37 cellular contexts compared by ENCODE assay signal in genomic region chr3:17219593-17219992, GRCh38.
"Had no signal": no experiment of that assay in that cellular context is flagged by ENCODE, and none has a peak within 500 bp of the region (broad histone marks: within the 10 kb centered on the region; RNA-seq: fewer than 3 reads in every experiment).

No MANE protein-coding gene starts in this region.

- H3K27me3 ChIP-seq: adrenal gland, ascending aorta, body of pancreas, brain microvascular endothelial cell, breast epithelium, cardiac muscle cell had no signal

- H3K27ac Mint-ChIP-seq: activated naive CD4-positive, alpha-beta T cell treated with anti-CD3 and anti-CD28 coated beads for 36 hours; activated naive CD4-positive, alpha-beta T cell treated with anti-CD3 and anti-CD28 coated beads, Interleukin-2, amount 10 ng/mL, durations not matched to agents 7 days and 5 days; activated naive CD4-positive, alpha-beta T cell treated with anti-CD3 and anti-CD28 coated beads, Interleukin-2, amount 50 U/mL, for 24 hours; activated naive CD8-positive, alpha-beta T cell; activated naive CD8-positive, alpha-beta T cell treated with anti-CD3 and anti-CD28 coated beads for 36 hours; activated naive CD8-positive, alpha-beta T cell treated with anti-CD3 and anti-CD28 coated beads, Interleukin-2, amount 10 ng/mL, durations not matched to agents 7 days and 5 days; activated naive CD8-positive, alpha-beta T cell treated with anti-CD3 and anti-CD28 coated beads, Interleukin-2, amount 50 U/mL, for 24 hours; activated T-cell treated with anti-CD3 and anti-CD28 coated beads, Interleukin-2, amount 50 U/mL, for 24 hours; activated T-cell treated with anti-CD3 and anti-CD28 coated beads, Interleukin-2, amount 50 U/mL, for 72 hours; activated T-helper 1 cell treated with anti-CD3 and anti-CD28 coated beads, Interleukin-12 subunit alpha, Interleukin-12 subunit beta, Interleukin-2, Interleukin-4 antibody, amounts not matched to agents 30 ng/mL and 10 ng/mL and 1 ng/mL, durations not matched to agents 14 hours and 24 hours and 36 hours; activated T-helper 17 cell treated with anti-CD3 and anti-CD28 coated beads, Interleukin-2, amount 50 U/mL, for 72 hours; activated T-helper 2 cell treated with anti-CD3 and anti-CD28 coated beads, Interferon-gamma antibody, Interleukin-2, Interleukin-4, amounts not matched to agents 10 μg/mL and 5 μg/mL and 100 μg/mL, durations not matched to agents 14 hours and 24 hours and 36 hours; brain had no signal

- H3K36me3 ChIP-seq: adrenal gland, ascending aorta, brain microvascular endothelial cell, breast epithelium, cardiac muscle cell had no signal

- H3K4me3 ChIP-seq: adrenal gland, ascending aorta, body of pancreas, breast epithelium, cardiac muscle cell had no signal

- H3K4me1 ChIP-seq: adrenal gland, ascending aorta, body of pancreas, breast epithelium had no signal

- DNase-seq: activated effector memory CD4-positive, alpha-beta T cell treated with anti-CD3 and anti-CD28 coated beads, Interleukin-2, amount 50 U/mL, for 16 hours; activated effector memory CD4-positive, alpha-beta T cell treated with Interleukin-2 at 50 U/mL for 16 hours; activated gamma-delta T cell; activated gamma-delta T cell treated with Interleukin-2 at 50 U/mL for 16 hours; activated naive CD4-positive, alpha-beta T cell; activated naive CD4-positive, alpha-beta T cell treated with anti-CD3 and anti-CD28 coated beads for 36 hours; activated naive CD4-positive, alpha-beta T cell treated with anti-CD3 and anti-CD28 coated beads, Interleukin-2, amount 10 ng/mL, durations not matched to agents 7 days and 5 days; activated naive CD4-positive, alpha-beta T cell treated with anti-CD3 and anti-CD28 coated beads, Interleukin-2, amount 50 U/mL, for 16 hours; activated naive CD4-positive, alpha-beta T cell treated with Interleukin-2 at 50 U/mL for 16 hours; activated naive CD8-positive, alpha-beta T cell treated with anti-CD3 and anti-CD28 coated beads for 36 hours; activated naive CD8-positive, alpha-beta T cell treated with anti-CD3 and anti-CD28 coated beads, Interleukin-2, amount 10 ng/mL, durations not matched to agents 7 days and 5 days; activated naive CD8-positive, alpha-beta T cell treated with anti-CD3 and anti-CD28 coated beads, Interleukin-2, amount 50 U/mL, for 24 hours; activated T-cell treated with anti-CD3 and anti-CD28 coated beads, Interleukin-2, amount 50 U/mL, for 1 hour; activated T-cell treated with anti-CD3 and anti-CD28 coated beads, Interleukin-2, amount 50 U/mL, for 24 hours; activated T-cell treated with anti-CD3 and anti-CD28 coated beads, Interleukin-2, amount 50 U/mL, for 4 hours; activated T-cell treated with anti-CD3 and anti-CD28 coated beads, Interleukin-2, amount 50 U/mL, for 48 hours; activated T-cell treated with anti-CD3 and anti-CD28 coated beads, Interleukin-2, amount 50 U/mL, for 72 hours; adrenal gland; amniotic stem cell; amygdala; anterior cingulate cortex; aorta; body of pancreas; brain microvascular endothelial cell; caudate nucleus; central memory CD4-positive, alpha-beta T cell; cerebellar nuclear complex had no signal

- H3K4me3 Mint-ChIP-seq: activated naive CD4-positive, alpha-beta T cell treated with anti-CD3 and anti-CD28 coated beads for 36 hours; activated naive CD4-positive, alpha-beta T cell treated with anti-CD3 and anti-CD28 coated beads, Interleukin-2, amount 10 ng/mL, durations not matched to agents 7 days and 5 days; activated naive CD4-positive, alpha-beta T cell treated with anti-CD3 and anti-CD28 coated beads, Interleukin-2, amount 50 U/mL, for 24 hours; activated naive CD8-positive, alpha-beta T cell; activated naive CD8-positive, alpha-beta T cell treated with anti-CD3 and anti-CD28 coated beads for 36 hours; activated naive CD8-positive, alpha-beta T cell treated with anti-CD3 and anti-CD28 coated beads, Interleukin-2, amount 10 ng/mL, durations not matched to agents 7 days and 5 days; activated naive CD8-positive, alpha-beta T cell treated with anti-CD3 and anti-CD28 coated beads, Interleukin-2, amount 50 U/mL, for 24 hours; activated T-cell treated with anti-CD3 and anti-CD28 coated beads, Interleukin-2, amount 50 U/mL, for 24 hours; activated T-cell treated with anti-CD3 and anti-CD28 coated beads, Interleukin-2, amount 50 U/mL, for 4 hours; activated T-cell treated with anti-CD3 and anti-CD28 coated beads, Interleukin-2, amount 50 U/mL, for 72 hours; activated T-helper 1 cell treated with anti-CD3 and anti-CD28 coated beads, Interleukin-12 subunit alpha, Interleukin-12 subunit beta, Interleukin-2, Interleukin-4 antibody, amounts not matched to agents 30 ng/mL and 10 ng/mL and 1 ng/mL, durations not matched to agents 14 hours and 24 hours and 36 hours; activated T-helper 17 cell treated with anti-CD3 and anti-CD28 coated beads, Interleukin-2, amount 50 U/mL, for 72 hours; brain; central memory CD8-positive, alpha-beta T cell had no signal

- H3K27ac ChIP-seq: adrenal gland, ascending aorta, body of pancreas, brain microvascular endothelial cell, breast epithelium, cardiac muscle cell had no signal

- H3K9me3 Mint-ChIP-seq: activated T-helper 1 cell treated with anti-CD3 and anti-CD28 coated beads, Interleukin-12 subunit alpha, Interleukin-12 subunit beta, Interleukin-2, Interleukin-4 antibody, amounts not matched to agents 30 ng/mL and 10 ng/mL and 1 ng/mL, durations not matched to agents 14 hours and 24 hours and 36 hours; activated T-helper 17 cell treated with anti-CD3 and anti-CD28 coated beads, Interleukin-2, amount 50 U/mL, for 72 hours; central memory CD8-positive, alpha-beta T cell had no signal

- H3K27me3 Mint-ChIP-seq: activated naive CD4-positive, alpha-beta T cell treated with anti-CD3 and anti-CD28 coated beads, Interleukin-2, amount 10 ng/mL, durations not matched to agents 7 days and 5 days; activated naive CD4-positive, alpha-beta T cell treated with anti-CD3 and anti-CD28 coated beads, Interleukin-2, amount 50 U/mL, for 24 hours; activated naive CD8-positive, alpha-beta T cell; activated naive CD8-positive, alpha-beta T cell treated with anti-CD3 and anti-CD28 coated beads for 36 hours; activated naive CD8-positive, alpha-beta T cell treated with anti-CD3 and anti-CD28 coated beads, Interleukin-2, amount 10 ng/mL, durations not matched to agents 7 days and 5 days; activated naive CD8-positive, alpha-beta T cell treated with anti-CD3 and anti-CD28 coated beads, Interleukin-2, amount 50 U/mL, for 24 hours; activated T-cell treated with anti-CD3 and anti-CD28 coated beads, Interleukin-2, amount 50 U/mL, for 24 hours; activated T-helper 17 cell treated with anti-CD3 and anti-CD28 coated beads, Interleukin-2, amount 50 U/mL, for 72 hours; brain; central memory CD8-positive, alpha-beta T cell had no signal

- H3K4me1 Mint-ChIP-seq: activated naive CD4-positive, alpha-beta T cell treated with anti-CD3 and anti-CD28 coated beads, Interleukin-2, amount 10 ng/mL, durations not matched to agents 7 days and 5 days; activated naive CD4-positive, alpha-beta T cell treated with anti-CD3 and anti-CD28 coated beads, Interleukin-2, amount 50 U/mL, for 24 hours; activated naive CD8-positive, alpha-beta T cell treated with anti-CD3 and anti-CD28 coated beads, Interleukin-2, amount 10 ng/mL, durations not matched to agents 7 days and 5 days; activated naive CD8-positive, alpha-beta T cell treated with anti-CD3 and anti-CD28 coated beads, Interleukin-2, amount 50 U/mL, for 24 hours; activated T-helper 17 cell treated with anti-CD3 and anti-CD28 coated beads, Interleukin-2, amount 50 U/mL, for 72 hours; brain; central memory CD8-positive, alpha-beta T cell had no signal
